1 cellular context compared by ENCODE assay signal in the genomic region with DNA sequence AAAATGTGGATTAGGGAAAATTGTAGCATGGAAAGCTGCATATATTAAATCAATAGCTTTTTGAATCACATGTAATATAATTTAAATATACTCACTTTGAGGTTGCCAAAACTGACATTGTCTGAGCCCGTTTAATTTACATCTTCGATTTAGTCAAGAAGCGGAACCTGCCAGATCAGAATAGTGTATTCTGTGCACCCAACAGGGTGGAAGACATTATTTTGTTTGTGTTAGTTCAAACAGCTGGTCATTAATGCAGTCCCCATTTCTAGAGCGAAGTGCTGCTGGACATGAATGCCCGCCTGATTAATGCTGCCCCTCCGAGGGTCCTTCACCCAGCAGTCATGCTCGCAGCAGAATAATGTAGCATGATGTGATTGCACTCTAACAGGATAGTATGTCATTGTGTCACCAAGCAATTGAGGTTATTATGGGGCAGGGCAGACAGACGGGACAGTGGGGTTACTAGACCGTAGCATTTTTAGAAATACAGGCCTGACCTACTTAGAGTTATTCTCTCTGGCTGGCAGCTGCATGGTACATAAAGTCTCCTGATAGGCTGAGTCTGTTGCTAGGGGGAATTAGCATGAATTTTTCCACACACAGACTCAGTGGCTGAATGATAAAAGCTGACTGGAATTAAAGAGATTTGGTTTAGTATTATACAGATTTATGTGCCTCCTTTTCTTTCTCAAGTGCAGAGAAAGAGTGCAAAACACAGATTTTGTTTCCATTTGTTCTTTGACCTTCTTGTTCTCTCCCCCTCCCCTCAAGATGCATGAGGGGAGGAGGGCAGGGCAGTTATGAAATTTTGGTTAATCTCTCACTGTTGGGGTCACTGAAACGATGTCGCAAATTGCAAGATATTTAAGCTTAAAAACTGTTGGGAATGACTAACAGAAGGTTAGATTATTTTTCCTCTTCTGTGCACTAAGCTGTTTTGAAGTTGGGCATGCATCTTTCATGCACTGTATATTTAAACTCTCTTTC.
A peak's percentile ranks its signal among the peaks of the same experiment; 100 is the strongest.
TF ChIP-seq lines count a peak whose summit lies in the region.

No MANE protein-coding gene starts in this region.

TF ChIP-seq in IMR-90, 13 proteins besides CTCF, POLR2A, EP300 and RAD21:
- TF ChIP-seq SMC3 (IDR thresholded peaks at IDR 0.05; ENCODE audit: low read depth, low read length) (no peak), FOS (IDR thresholded peaks at IDR 0.05; ENCODE audit: low read depth, low read length) (0 out of 2 replicates have a peak, but pooled peaks have one; percentile 6), RFX5 (IDR thresholded peaks at IDR 0.05; ENCODE audit: low read depth, low read length) (peak; percentile 88), MAZ (IDR thresholded peaks at IDR 0.05; ENCODE audit: borderline replicate concordance, low read depth, low read length) (peak; percentile 42; the same call in 1 of the 2 replicates)
